18 cellular contexts compared by ENCODE assay signal in genomic region chr1:45767035-45767434, GRCh38. TPM values are rescaled to one million over a fixed set of nuclear protein-coding genes. Genes with fewer than 3 reads are reported as not detected.
DNase-seq lines count a peak whose midpoint lies in the region; ATAC-seq and TF ChIP-seq lines count a peak whose summit lies in the region.
"Had no signal": no experiment of that assay in that cellular context is flagged by ENCODE, and none has a peak within 500 bp of the region (broad histone marks: within the 10 kb centered on the region; RNA-seq: fewer than 3 reads in every experiment).

No MANE protein-coding gene starts in this region.

- no peak for TF ChIP-seq CTCF in AG09319 (IDR thresholded peaks at IDR 0.05; ENCODE audit: low read depth, low read length)
- no peak for TF ChIP-seq CTCF in HFFc6 (IDR thresholded peaks at IDR 0.05)
- TF ChIP-seq CTCF in cardiac fibroblast (IDR thresholded peaks at IDR 0.05; ENCODE audit: low read depth, low read length): no peak
- no peak for TF ChIP-seq CTCF in nephron progenitor cell (IDR thresholded peaks at IDR 0.05)
- TF ChIP-seq CTCF in GM13977 (IDR thresholded peaks at IDR 0.05; ENCODE audit: extremely low read depth, insufficient read depth, missing control alignments): no peak

- H3K9me3 Mint-ChIP-seq in HFFc6 (no peaks in the 10 kb centered on the region), nephron progenitor cell (peaks cover 13% of the 10 kb centered on the region)
- H3K9me3 Mint-ChIP-seq: activated CD4-positive, alpha-beta T cell treated with anti-CD3 and anti-CD28 coated beads, Interleukin-2, amount 10 ng/mL, durations not matched to agents 7 days and 5 days; activated naive CD4-positive, alpha-beta T cell treated with anti-CD3 and anti-CD28 coated beads, Interleukin-2, amount 50 U/mL, for 24 hours; stimulated activated naive B cell treated with anti-CD40 and anti-IgM and Interleukin-4, amounts not matched to agents 10 μg/mL and 1 μg/mL and 100 μg/mL, for 72 hours had no signal

- H3K4me3 Mint-ChIP-seq in HFFc6 (peak overlapping the region; percentile 49), nephron progenitor cell (no peak overlapping the region)
- H3K4me3 Mint-ChIP-seq: activated CD4-positive, alpha-beta T cell treated with anti-CD3 and anti-CD28 coated beads, Interleukin-2, amount 10 ng/mL, durations not matched to agents 7 days and 5 days; activated naive CD4-positive, alpha-beta T cell treated with anti-CD3 and anti-CD28 coated beads, Interleukin-2, amount 50 U/mL, for 24 hours; stimulated activated naive B cell treated with anti-CD40 and anti-IgM and Interleukin-4, amounts not matched to agents 10 μg/mL and 1 μg/mL and 100 μg/mL, for 72 hours had no signal

- H3K36me3 Mint-ChIP-seq in HFFc6 (ENCODE audit: low read depth): no peaks in the 10 kb centered on the region
- H3K36me3 Mint-ChIP-seq in nephron progenitor cell (ENCODE audit: low read depth): no peaks in the 10 kb centered on the region
- H3K36me3 Mint-ChIP-seq: activated naive CD4-positive, alpha-beta T cell treated with anti-CD3 and anti-CD28 coated beads, Interleukin-2, amount 50 U/mL, for 24 hours; stimulated activated naive B cell treated with anti-CD40 and anti-IgM and Interleukin-4, amounts not matched to agents 10 μg/mL and 1 μg/mL and 100 μg/mL, for 72 hours had no signal

- in situ Hi-C loops in GM13977 (cut with MboI; ENCODE audit: low pct_unique_long_range_greater_than_20kb, low sequenced_read_pairs, unreplicated experiment): no loop called here

- ATAC-seq in GM21528 (IDR thresholded peaks at IDR 0.05; ENCODE audit: low FRiP score, unreplicated experiment): no peak
- ATAC-seq: stimulated activated naive B cell treated with anti-CD40 and anti-IgM and Interleukin-4, amounts not matched to agents 10 μg/mL and 1 μg/mL and 100 μg/mL, for 72 hours had no signal

- H3K4me1 Mint-ChIP-seq in HFFc6 (ENCODE audit: low read depth): peaks cover 26% of the 10 kb centered on the region
- H3K4me1 Mint-ChIP-seq in nephron progenitor cell: peaks cover 25% of the 10 kb centered on the region
- H3K4me1 Mint-ChIP-seq: activated CD4-positive, alpha-beta T cell treated with anti-CD3 and anti-CD28 coated beads, Interleukin-2, amount 10 ng/mL, durations not matched to agents 7 days and 5 days; activated naive CD4-positive, alpha-beta T cell treated with anti-CD3 and anti-CD28 coated beads, Interleukin-2, amount 50 U/mL, for 24 hours; stimulated activated naive B cell treated with anti-CD40 and anti-IgM and Interleukin-4, amounts not matched to agents 10 μg/mL and 1 μg/mL and 100 μg/mL, for 72 hours had no signal

- no peak overlapping the region for H3K4me3 ChIP-seq in cardiac fibroblast (replicated peaks in 1 of 2; ENCODE audit: low read depth in 2 of 2, low read length in 2 of 2)
- H3K4me3 ChIP-seq: SK-N-MC had no signal

- H3K27ac Mint-ChIP-seq in HFFc6: peak overlapping the region; percentile 71
- peak overlapping the region; percentile 61 for H3K27ac Mint-ChIP-seq in nephron progenitor cell
- H3K27ac Mint-ChIP-seq: activated CD4-positive, alpha-beta T cell treated with anti-CD3 and anti-CD28 coated beads, Interleukin-2, amount 10 ng/mL, durations not matched to agents 7 days and 5 days; activated naive CD4-positive, alpha-beta T cell treated with anti-CD3 and anti-CD28 coated beads, Interleukin-2, amount 50 U/mL, for 24 hours; stimulated activated naive B cell treated with anti-CD40 and anti-IgM and Interleukin-4, amounts not matched to agents 10 μg/mL and 1 μg/mL and 100 μg/mL, for 72 hours had no signal

- DNase-seq in AG09319 (ENCODE audit: extremely low read depth, low read depth) (peak; percentile 67), HFFc6 (peak; percentile 7), cardiac fibroblast (ENCODE audit: low read depth in 2 of 2) (peak; percentile 26 to 36), nephron progenitor cell (no peak), HT-29 (ENCODE audit: low spot score) (no peak), GM13977 (ENCODE audit: low spot score) (no peak), NOMO-1 (lab: John Stamatoyannopoulos, UW; ENCODE audit: unreplicated experiment in 2 of 2) (no peak)
- DNase-seq: activated CD4-positive, alpha-beta T cell treated with anti-CD3 and anti-CD28 coated beads, Interleukin-2, amount 10 ng/mL, durations not matched to agents 7 days and 5 days; Calu3; caudate nucleus; effector memory CD4-positive, alpha-beta T cell; NCI-H2029 treated with DMSO at 0.1 percent for 48 hours; NCI-H524 treated with DMSO at 0.1 percent for 48 hours; stimulated activated naive B cell treated with anti-CD40 and anti-IgM and Interleukin-4, amounts not matched to agents 10 μg/mL and 1 μg/mL and 100 μg/mL, for 72 hours; trophoblast cell had no signal

- H3K27me3 Mint-ChIP-seq in HFFc6 (ENCODE audit: insufficient read depth): no peaks in the 10 kb centered on the region
- peaks cover 7% of the 10 kb centered on the region for H3K27me3 Mint-ChIP-seq in nephron progenitor cell (ENCODE audit: low read depth, poor library complexity)
- H3K27me3 Mint-ChIP-seq: activated naive CD4-positive, alpha-beta T cell treated with anti-CD3 and anti-CD28 coated beads, Interleukin-2, amount 50 U/mL, for 24 hours; stimulated activated naive B cell treated with anti-CD40 and anti-IgM and Interleukin-4, amounts not matched to agents 10 μg/mL and 1 μg/mL and 100 μg/mL, for 72 hours had no signal

RNA-seq across cellular contexts. Expression of gene IPP, which starts 16.6 kb away (rescaled TPM):
- 10 to 100 TPM; 15.7 to 22.0 (median 18.9) TPM for total RNA-seq in HFFc6 (2021; fragmentation: NEBNext Ultra II Directional; extraction: Animal tissue kit (Norgen Biotek cat#: 25700))
- 1.5 and 2.9 TPM in 2 replicates for total RNA-seq in HT-29 (2014; rRNA removed; shearing (Covaris generic))

RNA-seq across cellular contexts. Expression of gene MAST2, which starts 36.4 kb away (rescaled TPM):
- 10 to 100 TPM; 27.8 to 40.7 (median 29.7) TPM for total RNA-seq in HFFc6 (2021; fragmentation: NEBNext Ultra II Directional; extraction: Animal tissue kit (Norgen Biotek cat#: 25700))
- 25.4 and 27.0 TPM in 2 replicates for total RNA-seq in HT-29 (2014; rRNA removed; shearing (Covaris generic))

Comparison
In these comparisons a context has a peak if more than half of its experiments do, and no peak if none do; other contexts are left out.
1. DNase-seq: peak in AG09319 (single experiment), HFFc6 (single experiment) and cardiac fibroblast (2 of 2); none in nephron progenitor cell (single experiment), HT-29 (single experiment), GM13977 (single experiment) and NOMO-1 (0 of 2).